In genomic region chr11:133576351-133576750, GRCh38 we compare ENCODE assay signal across 2 cellular contexts.
TF ChIP-seq lines count a peak whose summit lies in the region.

No MANE protein-coding gene starts in this region.

TF ChIP-seq in HepG2, 621 proteins besides CTCF, POLR2A, EP300 and RAD21:
- TF ChIP-seq, protein P1, sequence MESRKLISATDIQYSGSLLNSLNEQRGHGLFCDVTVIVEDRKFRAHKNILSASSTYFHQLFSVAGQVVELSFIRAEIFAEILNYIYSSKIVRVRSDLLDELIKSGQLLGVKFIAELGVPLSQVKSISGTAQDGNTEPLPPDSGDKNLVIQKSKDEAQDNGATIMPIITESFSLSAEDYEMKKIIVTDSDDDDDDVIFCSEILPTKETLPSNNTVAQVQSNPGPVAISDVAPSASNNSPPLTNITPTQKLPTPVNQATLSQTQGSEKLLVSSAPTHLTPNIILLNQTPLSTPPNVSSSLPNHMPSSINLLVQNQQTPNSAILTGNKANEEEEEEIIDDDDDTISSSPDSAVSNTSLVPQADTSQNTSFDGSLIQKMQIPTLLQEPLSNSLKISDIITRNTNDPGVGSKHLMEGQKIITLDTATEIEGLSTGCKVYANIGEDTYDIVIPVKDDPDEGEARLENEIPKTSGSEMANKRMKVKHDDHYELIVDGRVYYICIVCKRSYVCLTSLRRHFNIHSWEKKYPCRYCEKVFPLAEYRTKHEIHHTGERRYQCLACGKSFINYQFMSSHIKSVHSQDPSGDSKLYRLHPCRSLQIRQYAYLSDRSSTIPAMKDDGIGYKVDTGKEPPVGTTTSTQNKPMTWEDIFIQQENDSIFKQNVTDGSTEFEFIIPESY (CRISPR knock-in tag; IDR thresholded peaks at IDR 0.05) = peak; percentile 58
- TF ChIP-seq SIX1 (CRISPR knock-in tag; IDR thresholded peaks at IDR 0.05; ENCODE audit: borderline replicate concordance) = no peak

TF ChIP-seq in H1, 55 proteins besides CTCF, POLR2A, EP300 and RAD21:
- TF ChIP-seq BRCA1 (IDR thresholded peaks at IDR 0.05; ENCODE audit: low read depth, low read length) (no peak), FOSL1 (IDR thresholded peaks at IDR 0.05; ENCODE audit: insufficient read depth, low read depth, low read length) (no peak), POLR2AphosphoS5 (IDR thresholded peaks at IDR 0.05; ENCODE audit: low read depth, low read length) (no peak), KDM4A (IDR thresholded peaks at IDR 0.05; ENCODE audit: low read depth, low read length, severe bottlenecking) (no peak), TCF12 (IDR thresholded peaks at IDR 0.05; ENCODE audit: low read depth, low read length) (no peak), PHF8 (conservative IDR thresholded peaks at IDR 0.05; ENCODE audit: low read depth, low read length) (no peak), YY1 (IDR thresholded peaks at IDR 0.05; ENCODE audit: low read depth, low read length) (peak; percentile 80), TEAD4 (IDR thresholded peaks at IDR 0.05; ENCODE audit: low read depth, low read length) (no peak), MAX (IDR thresholded peaks at IDR 0.05) (no peak), BCL11A (IDR thresholded peaks at IDR 0.05; ENCODE audit: low read depth in 2 of 2, low read length in 2 of 2) (no peak), EZH2 (IDR thresholded peaks at IDR 0.05; ENCODE audit: low read depth, low read length, severe bottlenecking) (no peak), NRF1 (IDR thresholded peaks at IDR 0.05; ENCODE audit: low read depth, low read length) (no peak), MAFK (IDR thresholded peaks at IDR 0.05; ENCODE audit: low read depth, low read length) (0 out of 2 replicates have a peak, but pooled peaks have one; percentile 46)
- TF ChIP-seq, protein P2, sequence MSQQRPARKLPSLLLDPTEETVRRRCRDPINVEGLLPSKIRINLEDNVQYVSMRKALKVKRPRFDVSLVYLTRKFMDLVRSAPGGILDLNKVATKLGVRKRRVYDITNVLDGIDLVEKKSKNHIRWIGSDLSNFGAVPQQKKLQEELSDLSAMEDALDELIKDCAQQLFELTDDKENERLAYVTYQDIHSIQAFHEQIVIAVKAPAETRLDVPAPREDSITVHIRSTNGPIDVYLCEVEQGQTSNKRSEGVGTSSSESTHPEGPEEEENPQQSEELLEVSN (IDR thresholded peaks at IDR 0.05) = peak; percentile 38; the same call in 1 of the 2 replicates
